In the genomic region with DNA sequence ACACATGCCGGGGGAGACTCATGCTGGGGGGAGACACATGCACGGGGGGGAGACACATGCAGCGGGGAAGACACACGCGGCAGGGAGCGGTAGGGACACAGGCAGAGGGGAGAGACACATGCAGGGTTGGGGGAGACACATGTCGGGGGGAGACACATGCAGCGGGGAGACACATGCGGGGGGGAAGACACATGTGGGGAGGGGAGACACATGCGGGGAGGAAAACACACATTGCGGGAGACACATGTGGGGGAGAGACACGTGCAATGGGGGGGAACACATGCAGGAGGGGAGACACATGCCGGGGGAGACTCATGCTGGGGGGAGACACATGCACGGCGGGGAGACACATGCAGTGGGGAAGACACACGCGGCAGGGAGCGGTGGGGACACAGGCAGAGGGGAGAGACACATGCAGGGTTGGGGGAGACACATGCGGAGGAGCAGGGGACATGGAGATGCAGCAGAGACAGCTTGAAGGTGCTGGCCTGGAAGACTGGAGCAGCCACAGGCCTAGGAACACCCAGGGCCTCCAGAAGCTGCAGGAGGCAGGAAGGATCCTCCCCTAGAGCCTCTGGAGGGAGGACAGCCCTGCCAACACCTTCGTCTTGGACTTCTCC, we compare ENCODE assay signal across 1 cellular context.
TF ChIP-seq lines count a peak whose summit lies in the region.

No MANE protein-coding gene starts in this region.

TF ChIP-seq in H1, 55 proteins besides CTCF, POLR2A, EP300 and RAD21:
- TF ChIP-seq RNF2 (IDR thresholded peaks at IDR 0.05; ENCODE audit: borderline replicate concordance, low read depth, low read length, missing control alignments, poor library complexity, severe bottlenecking) (no peak), JUND (IDR thresholded peaks at IDR 0.05; ENCODE audit: low read length) (no peak), TCF12 (IDR thresholded peaks at IDR 0.05; ENCODE audit: low read depth, low read length) (no peak), SAP30 (IDR thresholded peaks at IDR 0.05; ENCODE audit: insufficient read depth, insufficient replicate concordance, low read length) (no peak)
